In genomic region chr16:66651474-66651765, GRCh38 we compare ENCODE assay signal across 10 cellular contexts. TPM values are rescaled to one million over a fixed set of nuclear protein-coding genes. Genes with fewer than 3 reads are reported as not detected.
A peak's percentile ranks its signal among the peaks of the same experiment; 100 is the strongest.
DNase-seq lines count a peak whose midpoint lies in the region; ATAC-seq, FAIRE-seq and TF ChIP-seq lines count a peak whose summit lies in the region.
"Had no signal": no experiment of that assay in that cellular context is flagged by ENCODE, and none has a peak within 500 bp of the region (broad histone marks: within the 10 kb centered on the region; RNA-seq: fewer than 3 reads in every experiment).

No MANE protein-coding gene starts in this region.

- no peak overlapping the region for H2BK120ac ChIP-seq in H1 (replicated peaks; ENCODE audit: low read depth, low read length)

- H3K27me3 ChIP-seq in H1 (replicated peaks in 1 of 4; ENCODE audit: control insufficient read depth in 3 of 4, extremely low read depth in 1 of 4, insufficient read depth in 3 of 4, low read length in 3 of 4) (no peaks in the 10 kb centered on the region), psoas muscle (ENCODE audit: insufficient read depth in 3 of 3, low read length in 2 of 3) (no peaks in the 10 kb centered on the region)
- H3K27me3 ChIP-seq: pancreas had no signal

- H3K79me1 ChIP-seq in H1 (ENCODE audit: low read depth, low read length), result peaks cover 5% of the 10 kb centered on the region; the same call in 1 of the 2 replicates

- H2BK12ac ChIP-seq in H1 (ENCODE audit: low read depth, low read length), result no peak overlapping the region

- no peak overlapping the region for H3K14ac ChIP-seq in H1 (ENCODE audit: insufficient read length)

- POLR2A ChIA-PET in H1 (lab: Charles Lee; ENCODE audit: partially characterized antibody), result interaction anchor here (1.3 to 2.7 kb wide), 4 partner anchors 10 to 44 kb away, joined by 4 to 9 read pairs (median 7); no protein-coding TSS in a partner anchor

- H3K4me3 ChIP-seq in H1 (ENCODE audit: extremely low read depth in 1 of 4, insufficient read depth in 2 of 4, low read depth in 3 of 4, low read length in 4 of 4) (peak overlapping the region in 3 of 4 experiments; percentile 5 to 47 (median 27); a peak in 4 of 8 replicates), psoas muscle (peak overlapping the region; percentile 11)
- H3K4me3 ChIP-seq: pancreas had no signal

- no peak overlapping the region for H4K5ac ChIP-seq in H1 (ENCODE audit: insufficient read length, low read depth, low read length)

- H2AFZ ChIP-seq in H1 (ENCODE audit: low read length), result no peak overlapping the region

- H3K4me1 ChIP-seq in H1 (replicated peaks in 1 of 4; ENCODE audit: control insufficient read depth in 3 of 4, insufficient read depth in 4 of 4, low read length in 3 of 4), result peaks cover 0 to 5% (median 3%) of the 10 kb centered on the region in 4 experiments; a peak in 3 of 7 replicates
- peaks cover 9% of the 10 kb centered on the region for H3K4me1 ChIP-seq in psoas muscle

- H3K18ac ChIP-seq in H1 (ENCODE audit: extremely low read depth, low read length), result no peak overlapping the region

- 0 out of 4 replicates have a peak, but pooled peaks of 1 of the 2 experiments have one; percentile 6 for TF ChIP-seq RAD21 in H1 (IDR thresholded peaks at IDR 0.05 in 1 of 2, conservative IDR thresholded peaks at IDR 0.05 in 1 of 2; ENCODE audit: low read depth in 2 of 2, low read length in 2 of 2)

- no peak for TF ChIP-seq EP300 in H1 (IDR thresholded peaks at IDR 0.05; ENCODE audit: borderline replicate concordance in 1 of 2, low read depth in 2 of 2, low read length in 2 of 2)

- no peak overlapping the region for H3K56ac ChIP-seq in H1 (replicated peaks; ENCODE audit: insufficient read length, low read depth, low read length)

- H3K9ac ChIP-seq in H1 (replicated peaks in 1 of 4; ENCODE audit: extremely low read depth in 1 of 4, low read depth in 3 of 4, low read length in 3 of 4), result no peak overlapping the region

- no peak overlapping the region for H2BK5ac ChIP-seq in H1 (ENCODE audit: low read depth, low read length)

- WGBS in H1 (ENCODE audit: extremely low coverage in 1 of 2, insufficient coverage in 1 of 2, insufficient read length in 1 of 2, insufficient replicate concordance in 2 of 2, low coverage in 1 of 2, low lambda C conversion rate in 2 of 2, missing lambda C conversion rate in 1 of 2), 2 experiments, result 50% methylated on average over 2 of the region's 2 CpGs; no CpG with 5 or more reads in 1 of the 2 experiments
- WGBS in psoas muscle, 3 donors, result 54 to 57% (median 54%) methylated on average over 2 of the region's 2 CpGs

- intact Hi-C loops in psoas muscle (cut with DNase I), result loop anchor here in 1 of 2 donors (5.0 kb wide), 1 partner anchor 221 kb away; no protein-coding TSS in a partner anchor

- H4K20me1 ChIP-seq in H1 (replicated peaks in 1 of 2; ENCODE audit: control insufficient read depth in 1 of 2, insufficient read depth in 2 of 2, low read length in 2 of 2), result peaks cover 0 to 6% of the 10 kb centered on the region in 2 experiments

- DNase-seq in NCI-H1417 treated with DMSO at 0.1 percent for 48 hours (lab: John Stamatoyannopoulos, UW) (peak; percentile 3), NCI-H1417 (lab: John Stamatoyannopoulos, UW) (no peak), NCI-H226 (peak; percentile 59), H1 (ENCODE audit: low read depth in 1 of 2, low spot score in 2 of 2) (no peak), psoas muscle (no peak), NCI-H187 (lab: John Stamatoyannopoulos, UW) (no peak), EL (no peak), NCI-H1436 treated with DMSO at 0.1 percent for 48 hours (lab: John Stamatoyannopoulos, UW) (no peak)

- no peak overlapping the region for H2BK20ac ChIP-seq in H1 (ENCODE audit: low read length)

- H3K36me3 ChIP-seq in H1 (ENCODE audit: control insufficient read depth in 2 of 4, insufficient read depth in 4 of 4, low read length in 3 of 4) (no peaks in the 10 kb centered on the region), psoas muscle (ENCODE audit: insufficient read depth in 1 of 2, low read depth in 1 of 2) (no peaks in the 10 kb centered on the region)
- H3K36me3 ChIP-seq: pancreas had no signal

- H3K23me2 ChIP-seq in H1 (ENCODE audit: low read depth, low read length), result no peaks in the 10 kb centered on the region

- no peak overlapping the region for H3K23ac ChIP-seq in H1 (ENCODE audit: insufficient read length)

- TF ChIP-seq POLR2A in H1 (IDR thresholded peaks at IDR 0.05; ENCODE audit: control extremely low read depth in 1 of 2, low read depth in 2 of 2, low read length in 2 of 2), result no peak

- no peak for ATAC-seq in psoas muscle

- TF ChIP-seq CTCF in H1 (IDR thresholded peaks at IDR 0.05; ENCODE audit: control extremely low read depth in 1 of 3, insufficient read depth in 1 of 3, low read depth in 1 of 3, low read length in 3 of 3) (no peak), psoas muscle (IDR thresholded peaks at IDR 0.05) (no peak)

- H3K9me3 ChIP-seq in H1 (ENCODE audit: insufficient read depth in 2 of 2, low read depth in 1 of 2, low read length in 1 of 2), result no peaks in the 10 kb centered on the region
- H3K9me3 ChIP-seq in psoas muscle, result no peaks in the 10 kb centered on the region
- H3K9me3 ChIP-seq: pancreas had no signal

- H3K4ac ChIP-seq in H1 (replicated peaks; ENCODE audit: insufficient read length, low read depth, low read length), result no peak overlapping the region

- H2AK5ac ChIP-seq in H1 (ENCODE audit: low read depth, low read length), result no peak overlapping the region

- H4K8ac ChIP-seq in H1 (ENCODE audit: extremely low read depth, insufficient read depth, low read length), result no peak overlapping the region

- no peak overlapping the region for H4K91ac ChIP-seq in H1 (replicated peaks; ENCODE audit: insufficient read length, low read length)

- peak overlapping the region; percentile 37 to 65 for H3K4me2 ChIP-seq in H1 (ENCODE audit: insufficient read depth in 1 of 2, low read depth in 2 of 2, low read length in 2 of 2)

- no peak overlapping the region for H2BK15ac ChIP-seq in H1 (ENCODE audit: low read length)

- CTCF ChIA-PET in H1 (lab: Charles Lee; ENCODE audit: partially characterized antibody), result interaction anchor here (0.5 to 4.0 kb wide), 50 partner anchors 8 to 1569 kb away, joined by 3 to 58 read pairs (median 5); partner anchors contain the start of gene CMTM3

- H3K27ac ChIP-seq in H1 (ENCODE audit: low read depth, low read length), result no peak overlapping the region
- no peak overlapping the region for H3K27ac ChIP-seq in psoas muscle
- H3K27ac ChIP-seq: 22Rv1, pancreas had no signal

- FAIRE-seq in H1 (lab: Jason Lieb, UNC), result no peak
- FAIRE-seq: pancreas had no signal

- H3K79me2 ChIP-seq in H1 (ENCODE audit: control insufficient read depth in 1 of 2, insufficient read depth in 2 of 2, low read length in 2 of 2), result peaks cover 3 to 10% of the 10 kb centered on the region in 2 experiments; a peak in 3 of 4 replicates

TF ChIP-seq in H1, 55 proteins besides CTCF, POLR2A, EP300 and RAD21 (continues in another document):
- TF ChIP-seq EGR1 (IDR thresholded peaks at IDR 0.05; ENCODE audit: borderline replicate concordance, low read depth, low read length), result no peak
- TF ChIP-seq PHF8 (conservative IDR thresholded peaks at IDR 0.05; ENCODE audit: low read depth, low read length), result no peak
- TF ChIP-seq GTF2F1 (IDR thresholded peaks at IDR 0.05; ENCODE audit: borderline replicate concordance, low read depth, low read length), result no peak
- TF ChIP-seq TBP (IDR thresholded peaks at IDR 0.05; ENCODE audit: low read depth, low read length), result no peak
- no peak for TF ChIP-seq NANOG (IDR thresholded peaks at IDR 0.05; ENCODE audit: insufficient read depth, low read depth, low read length, poor library complexity, severe bottlenecking)
- TF ChIP-seq CBX5 (IDR thresholded peaks at IDR 0.05; ENCODE audit: low read depth, low read length), result no peak
- no peak for TF ChIP-seq SP2 (IDR thresholded peaks at IDR 0.05; ENCODE audit: low read length)
- no peak for TF ChIP-seq CHD2 (IDR thresholded peaks at IDR 0.05; ENCODE audit: low read length)
- TF ChIP-seq GABPA (IDR thresholded peaks at IDR 0.05; ENCODE audit: borderline replicate concordance, insufficient read depth, low read length), result no peak
- TF ChIP-seq RBBP5 (IDR thresholded peaks at IDR 0.05; ENCODE audit: borderline replicate concordance, low read depth, low read length), result no peak
- TF ChIP-seq POLR2AphosphoS5 (IDR thresholded peaks at IDR 0.05; ENCODE audit: low read depth, low read length), result no peak
- no peak for TF ChIP-seq SRF (IDR thresholded peaks at IDR 0.05; ENCODE audit: low read depth, low read length)
- no peak for TF ChIP-seq CEBPB (IDR thresholded peaks at IDR 0.05; ENCODE audit: low read depth, low read length)
- no peak for TF ChIP-seq CHD1 (IDR thresholded peaks at IDR 0.05; ENCODE audit: low read depth, low read length)
- no peak for TF ChIP-seq KDM4A (IDR thresholded peaks at IDR 0.05; ENCODE audit: low read depth, low read length, severe bottlenecking)
- TF ChIP-seq BACH1 (IDR thresholded peaks at IDR 0.05; ENCODE audit: low read length), result no peak
- no peak for TF ChIP-seq TAF1 (IDR thresholded peaks at IDR 0.05; ENCODE audit: low read depth, low read length)

RNA-seq across cellular contexts. Expression of gene CMTM4, which starts 45.1 kb away (rescaled TPM):
- 49.4 and 51.7 TPM in 2 replicates for total RNA-seq in H1 (2021; fragmentation: NEBNext Ultra II Directional; extraction: Animal tissue kit (Norgen Biotek cat#: 25700))
- polyA plus RNA-seq in H1 (2011; rRNA removed) (35.3 and 46.7 TPM in 2 replicates), psoas muscle (1 to 10 TPM; 2.3 to 4.1 (median 2.4) TPM)
- polyA plus RNA-seq in H1 (2011; cell fraction: cytosol; rRNA removed), result 45.2 TPM
- 57.9 TPM for polyA plus RNA-seq in H1 (2011; cell fraction: nucleus; rRNA removed)
- 24.9 to 31.1 TPM (median 30.7 TPM) in 4 replicates for polyA plus RNA-seq in H1 (2012, experiment 1 of 2)
- polyA plus RNA-seq in H1 (2012, experiment 2 of 2), result 6.3 TPM
- polyA plus RNA-seq in H1 (2013, experiment 1 of 2), result 21.7 TPM
- polyA plus RNA-seq in H1 (2013, experiment 2 of 2), result 24.2 TPM
- polyA minus RNA-seq in H1 (2011; rRNA and poly(A)+ RNA removed), result 78.5 and 82.0 TPM in 2 replicates
- polyA minus RNA-seq in H1 (2011; cell fraction: cytosol; rRNA and poly(A)+ RNA removed), result 50.3 TPM
- polyA minus RNA-seq in H1 (2011; cell fraction: nucleus; rRNA and poly(A)+ RNA removed), result 41.4 TPM
- total RNA-seq in psoas muscle, result 10 to 100 TPM in 1 of 4 donors, 1 to 10 TPM in 3; 7.7 to 10.3 (median 9.1) TPM

RNA-seq across cellular contexts. Expression of gene CMTM3, which starts 46.9 kb away (rescaled TPM):
- total RNA-seq in H1 (2021; fragmentation: NEBNext Ultra II Directional; extraction: Animal tissue kit (Norgen Biotek cat#: 25700)), result 24.8 and 25.4 TPM in 2 replicates
- polyA plus RNA-seq in H1 (2011; rRNA removed), result 24.7 and 30.8 TPM in 2 replicates
- 18.8 TPM for polyA plus RNA-seq in H1 (2011; cell fraction: cytosol; rRNA removed)
- polyA plus RNA-seq in H1 (2011; cell fraction: nucleus; rRNA removed), result 25.5 TPM
- polyA plus RNA-seq in H1 (2012, experiment 1 of 2), result 17.4 to 22.2 TPM (median 19.4 TPM) in 4 replicates
- 22.8 TPM for polyA plus RNA-seq in H1 (2012, experiment 2 of 2)
- polyA plus RNA-seq in H1 (2013, experiment 1 of 2), result 40.7 TPM
- polyA plus RNA-seq in H1 (2013, experiment 2 of 2), result 45.4 TPM
- 12.8 and 26.1 TPM in 2 replicates for polyA minus RNA-seq in H1 (2011; rRNA and poly(A)+ RNA removed)
- polyA minus RNA-seq in H1 (2011; cell fraction: cytosol; rRNA and poly(A)+ RNA removed), result 6.6 TPM
- 6.8 TPM for polyA minus RNA-seq in H1 (2011; cell fraction: nucleus; rRNA and poly(A)+ RNA removed)
- 1 to 10 TPM; 3.9 to 7.6 (median 5.2) TPM for total RNA-seq in psoas muscle
- polyA plus RNA-seq in psoas muscle, result 1 to 10 TPM; 2.6 to 5.9 (median 3.5) TPM

Comparison
In these comparisons a context has a peak if more than half of its experiments do, and no peak if none do; other contexts are left out.
1. DNase-seq: peak in NCI-H1417 treated with DMSO at 0.1 percent for 48 hours (single experiment) and NCI-H226 (single experiment); none in NCI-H1417 (0 of 3), H1 (0 of 2), psoas muscle (0 of 2), NCI-H187 (0 of 2), EL (single experiment) and NCI-H1436 treated with DMSO at 0.1 percent for 48 hours (single experiment).